ENCODE assay signal across 18 cellular contexts in genomic region chr1:11105586-11105985, GRCh38. TPM values are rescaled to one million over a fixed set of nuclear protein-coding genes. Genes with fewer than 3 reads are reported as not detected.
A peak's percentile ranks its signal among the peaks of the same experiment; 100 is the strongest.
DNase-seq lines count a peak whose midpoint lies in the region; ATAC-seq and TF ChIP-seq lines count a peak whose summit lies in the region.
"Had no signal": no experiment of that assay in that cellular context is flagged by ENCODE, and none has a peak within 500 bp of the region (broad histone marks: within the 10 kb centered on the region; RNA-seq: fewer than 3 reads in every experiment).

No MANE protein-coding gene starts in this region.

- H3K36me3 Mint-ChIP-seq in WTC11 (peaks cover 33% of the 10 kb centered on the region), type B pancreatic cell (peaks cover 16% of the 10 kb centered on the region)

- H3K4me3 Mint-ChIP-seq in WTC11 (no peak overlapping the region), type B pancreatic cell (no peak overlapping the region)
- H3K4me3 Mint-ChIP-seq: B cell; CD14-positive monocyte; CD4-positive, alpha-beta T cell; HFFc6 had no signal

- no peak for ATAC-seq in WTC11
- ATAC-seq in GM21360 (IDR thresholded peaks at IDR 0.05; ENCODE audit: unreplicated experiment), result no peak
- ATAC-seq: GM12878 had no signal

- no peaks in the 10 kb centered on the region for H3K9me3 Mint-ChIP-seq in WTC11
- no peaks in the 10 kb centered on the region for H3K9me3 Mint-ChIP-seq in type B pancreatic cell
- H3K9me3 Mint-ChIP-seq: CD4-positive, alpha-beta T cell; CD8-positive, alpha-beta memory T cell; HFFc6 had no signal

- POLR2A ChIA-PET in WTC11 (lab: Charles Lee), result no interaction called here

- H3K27ac Mint-ChIP-seq in WTC11 (0 out of 2 replicates have a peak overlapping the region, but pooled peaks have one; percentile 19), type B pancreatic cell (no peak overlapping the region)
- H3K27ac Mint-ChIP-seq: B cell; CD4-positive, alpha-beta T cell; HFFc6 had no signal

- TF ChIP-seq CTCF in WTC11 (IDR thresholded peaks at IDR 0.05) (no peak), type B pancreatic cell (conservative IDR thresholded peaks at IDR 0.05) (no peak)

- CTCF ChIA-PET in WTC11 (lab: Charles Lee), result no interaction called here

- DNase-seq in activated CD8-positive, alpha-beta memory T cell treated with anti-CD3 and anti-CD28 coated beads, Interleukin-2, amount 50 U/mL, for 48 hours, result peak; percentile 20
- DNase-seq in activated CD8-positive, alpha-beta memory T cell treated with anti-CD3 and anti-CD28 coated beads, Interleukin-2, amount 50 U/mL, for 4 hours, result no peak
- DNase-seq in WTC11 (ENCODE audit: low spot score) (no peak), mesenteric fat pad (ENCODE audit: low spot score) (peak; percentile 82), type B pancreatic cell (ENCODE audit: extremely low spot score, unreplicated experiment) (peak; percentile 27), HPDE6-E6E7 (ENCODE audit: extremely low spot score) (no peak)
- DNase-seq: CD4-positive, alpha-beta T cell; CD8-positive, alpha-beta memory T cell; DMS 273 treated with DMSO at 0.1 percent for 48 hours; DMS79; EL; GDM1; GOT3; HFFc6 had no signal

- H3K27me3 Mint-ChIP-seq in WTC11 (ENCODE audit: low read depth) (no peaks in the 10 kb centered on the region), type B pancreatic cell (no peaks in the 10 kb centered on the region)
- H3K27me3 Mint-ChIP-seq: B cell; CD4-positive, alpha-beta T cell; CD8-positive, alpha-beta memory T cell had no signal

- H3K4me1 Mint-ChIP-seq in WTC11, result no peaks in the 10 kb centered on the region
- H3K4me1 Mint-ChIP-seq in type B pancreatic cell (ENCODE audit: unreplicated experiment), result peaks cover 5% of the 10 kb centered on the region
- H3K4me1 Mint-ChIP-seq: CD14-positive monocyte had no signal

TF ChIP-seq in WTC11, 78 proteins besides CTCF, POLR2A, EP300 and RAD21:
- TF ChIP-seq FOXK1 (CRISPR knock-in tag; IDR thresholded peaks at IDR 0.05), result no peak
- no peak for TF ChIP-seq RORB (CRISPR knock-in tag; IDR thresholded peaks at IDR 0.05)
- no peak for TF ChIP-seq ELF4 (CRISPR knock-in tag; IDR thresholded peaks at IDR 0.05; ENCODE audit: low read depth)
- no peak for TF ChIP-seq MYBL2 (CRISPR knock-in tag; IDR thresholded peaks at IDR 0.05)
- TF ChIP-seq, protein P1, sequence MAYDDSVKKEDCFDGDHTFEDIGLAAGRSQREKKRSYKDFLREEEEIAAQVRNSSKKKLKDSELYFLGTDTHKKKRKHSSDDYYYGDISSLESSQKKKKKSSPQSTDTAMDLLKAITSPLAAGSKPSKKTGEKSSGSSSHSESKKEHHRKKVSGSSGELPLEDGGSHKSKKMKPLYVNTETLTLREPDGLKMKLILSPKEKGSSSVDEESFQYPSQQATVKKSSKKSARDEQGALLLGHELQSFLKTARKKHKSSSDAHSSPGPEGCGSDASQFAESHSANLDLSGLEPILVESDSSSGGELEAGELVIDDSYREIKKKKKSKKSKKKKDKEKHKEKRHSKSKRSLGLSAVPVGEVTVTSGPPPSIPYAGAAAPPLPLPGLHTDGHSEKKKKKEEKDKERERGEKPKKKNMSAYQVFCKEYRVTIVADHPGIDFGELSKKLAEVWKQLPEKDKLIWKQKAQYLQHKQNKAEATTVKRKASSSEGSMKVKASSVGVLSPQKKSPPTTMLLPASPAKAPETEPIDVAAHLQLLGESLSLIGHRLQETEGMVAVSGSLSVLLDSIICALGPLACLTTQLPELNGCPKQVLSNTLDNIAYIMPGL (CRISPR knock-in tag; IDR thresholded peaks at IDR 0.05), result no peak
- TF ChIP-seq ESRRA (CRISPR knock-in tag; IDR thresholded peaks at IDR 0.05; ENCODE audit: borderline replicate concordance), result no peak
- TF ChIP-seq NR3C1 (CRISPR knock-in tag; conservative IDR thresholded peaks at IDR 0.05; ENCODE audit: low read depth), result no peak
- TF ChIP-seq ZNF121 (CRISPR knock-in tag; IDR thresholded peaks at IDR 0.05), result no peak
- no peak for TF ChIP-seq KAT7 (CRISPR knock-in tag; IDR thresholded peaks at IDR 0.05; ENCODE audit: borderline replicate concordance)
- no peak for TF ChIP-seq ATF6 (CRISPR knock-in tag; IDR thresholded peaks at IDR 0.05)

RNA-seq across cellular contexts. Expression of gene EXOSC10, which starts 5.9 kb away (rescaled TPM):
- total RNA-seq in WTC11 (2021) (62.8 to 73.0 TPM (median 66.2 TPM) in 3 replicates), mesenteric fat pad (46.8 TPM), type B pancreatic cell (ENCODE audit: low replicate concordance) (63.5 and 81.8 TPM in 2 replicates)

RNA-seq across cellular contexts. Expression of gene SRM, which starts 45.8 kb away (rescaled TPM):
- total RNA-seq in WTC11 (2021), result 164 to 200 TPM (median 170 TPM) in 3 replicates
- total RNA-seq in mesenteric fat pad, result 103 TPM
- 61.5 and 92.6 TPM in 2 replicates for total RNA-seq in type B pancreatic cell (ENCODE audit: low replicate concordance)

RNA-seq across cellular contexts. Expression of gene MASP2, which starts 58.5 kb away (rescaled TPM):
- total RNA-seq in WTC11 (2021), result 0.57 to 1.1 TPM (median 0.82 TPM) in 3 replicates
- not detected for total RNA-seq in mesenteric fat pad
- total RNA-seq in type B pancreatic cell (ENCODE audit: low replicate concordance), result 0.29 and 0.34 TPM in 2 replicates
- total RNA-seq: B cell had no signal

Comparison
In these comparisons a context has a peak if more than half of its experiments do, and no peak if none do; other contexts are left out.
1. DNase-seq: peak in activated CD8-positive, alpha-beta memory T cell treated with anti-CD3 and anti-CD28 coated beads, Interleukin-2, amount 50 U/mL, for 48 hours (single experiment), mesenteric fat pad (single experiment) and type B pancreatic cell (single experiment); none in activated CD8-positive, alpha-beta memory T cell treated with anti-CD3 and anti-CD28 coated beads, Interleukin-2, amount 50 U/mL, for 4 hours (single experiment), WTC11 (single experiment) and HPDE6-E6E7 (single experiment).